16 cellular contexts compared by ENCODE assay signal in genomic region chr1:186872356-186872755, GRCh38. TPM values are rescaled to one million over a fixed set of nuclear protein-coding genes. Genes with fewer than 3 reads are reported as not detected.
DNase-seq lines count a peak whose midpoint lies in the region; ATAC-seq and TF ChIP-seq lines count a peak whose summit lies in the region.
"Had no signal": no experiment of that assay in that cellular context is flagged by ENCODE, and none has a peak within 500 bp of the region (broad histone marks: within the 10 kb centered on the region; RNA-seq: fewer than 3 reads in every experiment).

No MANE protein-coding gene starts in this region.

- H2BK120ac ChIP-seq in H9 (ENCODE audit: low read depth, low read length, poor library complexity, severe bottlenecking) (no peak overlapping the region), neuronal stem cell (ENCODE audit: low read depth, low read length) (no peak overlapping the region)

- no peaks in the 10 kb centered on the region for H3K9me3 Mint-ChIP-seq in H9
- H3K9me3 Mint-ChIP-seq in effector memory CD8-positive, alpha-beta T cell, result peaks cover 0 to 8% of the 10 kb centered on the region in 2 donors
- H3K9me3 Mint-ChIP-seq: CD8-positive, alpha-beta T cell had no signal

- no peak overlapping the region for H2BK15ac ChIP-seq in H9 (ENCODE audit: low read depth, low read length)
- H2BK15ac ChIP-seq in neuronal stem cell (ENCODE audit: low read length), result no peak overlapping the region

- no peak overlapping the region for H3K56ac ChIP-seq in H9 (ENCODE audit: insufficient read length, low read depth, low read length)

- H3K18ac ChIP-seq in H9 (ENCODE audit: insufficient read length, low read depth, low read length) (no peak overlapping the region), neuronal stem cell (ENCODE audit: low read length) (no peak overlapping the region)

- H3K4ac ChIP-seq in H9 (ENCODE audit: low read depth, low read length) (no peak overlapping the region), neuronal stem cell (ENCODE audit: low read length) (no peak overlapping the region)

- H3K4me1 ChIP-seq in H9 (ENCODE audit: insufficient read depth, low read length) (peaks cover 2% of the 10 kb centered on the region; the same call in 1 of the 2 replicates), neuronal stem cell (ENCODE audit: control insufficient read depth in 2 of 2, insufficient read depth in 1 of 2, low read depth in 1 of 2, low read length in 2 of 2) (peaks cover 0 to 6% of the 10 kb centered on the region in 2 donors)
- H3K4me1 ChIP-seq: Caco-2 had no signal

- H3K4me3 ChIP-seq in neuronal stem cell (ENCODE audit: low read length in 2 of 2), result no peak overlapping the region
- H3K4me3 ChIP-seq: A549, GM23248, HAP-1, K562 had no signal

- no peak overlapping the region for H2BK12ac ChIP-seq in H9 (ENCODE audit: insufficient read length, low read depth, low read length)
- no peak overlapping the region for H2BK12ac ChIP-seq in neuronal stem cell (ENCODE audit: low read length)

- H3K27me3 ChIP-seq in H9 (ENCODE audit: insufficient read depth, low read length) (no peaks in the 10 kb centered on the region), neuronal stem cell (ENCODE audit: control insufficient read depth in 3 of 3, insufficient read depth in 3 of 3, low read depth in 1 of 3, low read length in 3 of 3) (no peaks in the 10 kb centered on the region)

- H3K27me3 Mint-ChIP-seq in H9 (ENCODE audit: low read depth), result no peaks in the 10 kb centered on the region
- no peaks in the 10 kb centered on the region for H3K27me3 Mint-ChIP-seq in effector memory CD8-positive, alpha-beta T cell

- H4K5ac ChIP-seq in H9 (ENCODE audit: insufficient read length, low read depth, low read length), result no peak overlapping the region

- no peak overlapping the region for H2AK5ac ChIP-seq in H9 (ENCODE audit: insufficient read length, low read length)
- H2AK5ac ChIP-seq in neuronal stem cell (ENCODE audit: low read depth, low read length), result no peak overlapping the region

- H3K36me3 Mint-ChIP-seq in H9 (ENCODE audit: insufficient read depth in 1 of 3, low read depth in 3 of 3), result no peaks in the 10 kb centered on the region
- H3K36me3 Mint-ChIP-seq in effector memory CD8-positive, alpha-beta T cell (ENCODE audit: insufficient read depth), result no peaks in the 10 kb centered on the region
- H3K36me3 Mint-ChIP-seq: CD8-positive, alpha-beta T cell had no signal

- H3K4me3 Mint-ChIP-seq in H9, result no peak overlapping the region
- no peak overlapping the region for H3K4me3 Mint-ChIP-seq in effector memory CD8-positive, alpha-beta T cell
- H3K4me3 Mint-ChIP-seq: CD14-positive monocyte; CD8-positive, alpha-beta T cell had no signal

- intact Hi-C loops in posterior cingulate gyrus (cut with DNase I), result no loop called here

- no peak for TF ChIP-seq CTCF in H9 (conservative IDR thresholded peaks at IDR 0.05)

- DNase-seq in H9 (no peak), NCI-H526 treated with DMSO at 0.1 percent for 48 hours (lab: John Stamatoyannopoulos, UW) (peak; percentile 100), epidermal melanocyte (ENCODE audit: insufficient read length, low spot score) (peak; percentile 32), neuronal stem cell (ENCODE audit: low spot score) (no peak), posterior cingulate gyrus (no peak), NCI-H1105 (lab: John Stamatoyannopoulos, UW) (no peak)
- DNase-seq in effector memory CD8-positive, alpha-beta T cell, result no peak
- DNase-seq: Caco-2; CD8-positive, alpha-beta T cell; DMS53; GM23248 had no signal

- no peaks in the 10 kb centered on the region for H3K79me2 ChIP-seq in H9 (ENCODE audit: insufficient read depth, low read length)

- peak overlapping the region; percentile 55 for H3K27ac ChIP-seq in H9 (ENCODE audit: insufficient read length, low read depth, low read length)
- H3K27ac ChIP-seq in neuronal stem cell (replicated peaks; ENCODE audit: low read length), result no peak overlapping the region
- H3K27ac ChIP-seq: A549, GM23248, HL-60 had no signal

- H3K9ac ChIP-seq in H9 (ENCODE audit: extremely low read depth, insufficient read length, low read length) (peak overlapping the region; percentile 14), neuronal stem cell (ENCODE audit: low read depth, low read length, poor library complexity) (no peak overlapping the region)
- H3K9ac ChIP-seq: GM23248 had no signal

- no peak overlapping the region for H3K14ac ChIP-seq in H9 (ENCODE audit: insufficient read depth, low read length)
- H3K14ac ChIP-seq in neuronal stem cell (ENCODE audit: low read length), result no peak overlapping the region

- H3K27ac Mint-ChIP-seq in H9, result no peak overlapping the region; a peak in 2 of 7 replicates
- no peak overlapping the region for H3K27ac Mint-ChIP-seq in effector memory CD8-positive, alpha-beta T cell
- H3K27ac Mint-ChIP-seq: CD14-positive monocyte; CD8-positive, alpha-beta T cell had no signal

- H2AFZ ChIP-seq in H9 (ENCODE audit: low read length), result no peak overlapping the region
- H2AFZ ChIP-seq in neuronal stem cell (ENCODE audit: low read length), result peak overlapping the region; percentile 46
- H2AFZ ChIP-seq: GM23248 had no signal

- no peak overlapping the region for H4K91ac ChIP-seq in H9 (ENCODE audit: insufficient read length, low read depth, low read length)
- no peak overlapping the region for H4K91ac ChIP-seq in neuronal stem cell (ENCODE audit: low read depth, low read length, poor library complexity)

- no peak overlapping the region for H3T11ph ChIP-seq in H9 (ENCODE audit: low read length)

- H3K23ac ChIP-seq in H9 (ENCODE audit: insufficient read length, low read depth, low read length) (no peak overlapping the region), neuronal stem cell (ENCODE audit: low read depth, low read length, poor library complexity) (no peak overlapping the region)

- H4K8ac ChIP-seq in H9 (replicated peaks; ENCODE audit: insufficient read length, low read depth, low read length), result no peak overlapping the region
- H4K8ac ChIP-seq in neuronal stem cell (ENCODE audit: low read depth, low read length), result no peak overlapping the region

- H4K20me1 ChIP-seq in H9 (ENCODE audit: control insufficient read depth, insufficient read depth, insufficient read length), result no peaks in the 10 kb centered on the region

- H3K4me2 ChIP-seq in H9 (ENCODE audit: insufficient read depth, insufficient read length, low read length), result no peak overlapping the region
- H3K4me2 ChIP-seq in neuronal stem cell (ENCODE audit: insufficient read depth, low read length, poor library complexity, severe bottlenecking), result peak overlapping the region; percentile 26
- H3K4me2 ChIP-seq: A549 had no signal

- H3K79me1 ChIP-seq in H9 (ENCODE audit: insufficient read depth, low read depth, low read length, poor library complexity, severe bottlenecking), result no peaks in the 10 kb centered on the region
- H3K79me1 ChIP-seq in neuronal stem cell (ENCODE audit: low read depth, low read length), result no peaks in the 10 kb centered on the region

- H3K36me3 ChIP-seq in neuronal stem cell (replicated peaks in 1 of 2; ENCODE audit: control insufficient read depth in 2 of 2, insufficient read depth in 2 of 2, low read length in 2 of 2), result no peaks in the 10 kb centered on the region
- H3K36me3 ChIP-seq: HAP-1 had no signal

- H2BK5ac ChIP-seq in H9 (ENCODE audit: insufficient read length, low read length) (no peak overlapping the region), neuronal stem cell (ENCODE audit: low read length) (no peak overlapping the region)

- no peaks in the 10 kb centered on the region for H3K23me2 ChIP-seq in H9 (ENCODE audit: insufficient read length, low read depth, low read length, poor library complexity, severe bottlenecking)

- no CpG with 5 or more reads among the region's 4 CpGs for WGBS in H9 (ENCODE audit: extremely low coverage, insufficient read length, low lambda C conversion rate)
- whole genome bisulfite sequencing in neuronal stem cell (ENCODE audit: extremely low coverage in 2 of 2, insufficient read length in 2 of 2, insufficient replicate concordance in 1 of 2), 2 donors, result no CpG with 5 or more reads among the region's 4 CpGs

- no peaks in the 10 kb centered on the region for H3K9me3 ChIP-seq in H9 (ENCODE audit: control insufficient read depth, low read depth, low read length)
- H3K9me3 ChIP-seq in neuronal stem cell (replicated peaks in 1 of 2; ENCODE audit: control insufficient read depth in 2 of 2, insufficient read depth in 1 of 2, low read depth in 1 of 2, low read length in 2 of 2), result no peaks in the 10 kb centered on the region
- H3K9me3 ChIP-seq: A549, Caco-2, HAP-1 had no signal

- peaks cover 27 to 28% of the 10 kb centered on the region in 2 experiments for H3K4me1 Mint-ChIP-seq in H9
- no peaks in the 10 kb centered on the region for H3K4me1 Mint-ChIP-seq in effector memory CD8-positive, alpha-beta T cell (ENCODE audit: low read depth in 2 of 2)

- no peak overlapping the region for H2BK20ac ChIP-seq in H9 (ENCODE audit: low read depth, low read length, poor library complexity, severe bottlenecking)

- no peak for ATAC-seq in effector memory CD8-positive, alpha-beta T cell (replicated peaks)
- ATAC-seq: A549; CD8-positive, alpha-beta T cell; K562 had no signal

RNA-seq across cellular contexts. Expression of gene PLA2G4A, which starts 43.6 kb away (rescaled TPM):
- total RNA-seq in H9 (2021), result 0.39 and 0.72 TPM in 2 replicates
- 0.77 TPM for polyA plus RNA-seq in neuronal stem cell (2013, experiment 1 of 2)
- 0.86 TPM for polyA plus RNA-seq in neuronal stem cell (2013, experiment 2 of 2)
- total RNA-seq: CD8-positive, alpha-beta T cell had no signal

Comparison
In these comparisons a context has a peak if more than half of its experiments do, and no peak if none do; other contexts are left out.
1. DNase-seq: peak in NCI-H526 treated with DMSO at 0.1 percent for 48 hours (single experiment) and epidermal melanocyte (single experiment); none in H9 (single experiment), neuronal stem cell (single experiment), posterior cingulate gyrus (0 of 10), effector memory CD8-positive, alpha-beta T cell (0 of 3) and NCI-H1105 (single experiment).